Comparison of ENCODE assay signal across 8 cellular contexts in the genomic region with DNA sequence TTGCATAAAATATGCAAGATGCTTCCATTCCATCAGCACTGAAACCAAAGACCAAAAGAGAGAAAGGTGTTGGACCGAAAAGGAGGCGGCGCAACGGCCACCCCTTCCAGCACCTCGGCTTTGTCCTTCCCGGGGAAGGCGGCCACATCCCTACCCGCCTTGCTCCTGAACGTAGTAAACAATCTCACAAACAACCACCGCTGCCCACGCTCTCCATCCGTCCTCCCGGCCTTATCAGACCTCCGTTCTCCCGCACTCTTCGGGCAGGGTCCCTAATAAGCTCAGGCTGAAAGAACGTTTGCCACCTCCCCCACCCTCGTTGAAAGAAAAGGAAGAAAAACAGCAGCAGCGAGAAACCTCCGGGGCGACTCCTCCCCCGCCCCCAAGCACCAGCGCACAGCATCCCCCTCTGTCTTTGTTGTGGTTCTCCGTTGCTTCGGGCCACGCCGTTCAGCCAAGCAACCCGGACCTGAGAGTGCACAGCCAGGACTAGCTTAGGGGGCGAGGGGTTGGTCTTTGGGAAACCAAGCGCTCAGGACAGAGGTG. TPM values are rescaled to one million over a fixed set of nuclear protein-coding genes. Genes with fewer than 3 reads are reported as not detected.
DNase-seq lines count a peak whose midpoint lies in the region; ATAC-seq and TF ChIP-seq lines count a peak whose summit lies in the region.

No MANE protein-coding gene starts in this region.

- POLR2A ChIA-PET in activated CD4-positive, alpha-beta T cell treated with anti-CD3 and anti-CD28 coated beads for 36 hours (lab: Charles Lee) = no interaction called here

- H3K9me3 Mint-ChIP-seq in activated CD4-positive, alpha-beta T cell treated with anti-CD3 and anti-CD28 coated beads for 36 hours (ENCODE audit: low read depth) = peaks cover 13% of the 10 kb centered on the region
- peaks cover 5% of the 10 kb centered on the region for H3K9me3 Mint-ChIP-seq in endodermal cell

- no peak for TF ChIP-seq CTCF in endodermal cell (conservative IDR thresholded peaks at IDR 0.05)

- peaks cover 13% of the 10 kb centered on the region for H3K4me1 Mint-ChIP-seq in activated CD4-positive, alpha-beta T cell treated with anti-CD3 and anti-CD28 coated beads for 36 hours
- peaks cover 31% of the 10 kb centered on the region for H3K4me1 Mint-ChIP-seq in endodermal cell

- no peaks in the 10 kb centered on the region for H3K36me3 ChIP-seq in endodermal cell (ENCODE audit: control insufficient read depth, insufficient read depth, low read length)
- no peaks in the 10 kb centered on the region for H3K36me3 ChIP-seq in skeletal muscle satellite cell (ENCODE audit: insufficient read depth, low read length)

- ATAC-seq in activated CD4-positive, alpha-beta T cell treated with anti-CD3 and anti-CD28 coated beads for 36 hours = no peak
- ATAC-seq in GM18519 (IDR thresholded peaks at IDR 0.05; ENCODE audit: low FRiP score, unreplicated experiment) (no peak), HG02970 (IDR thresholded peaks at IDR 0.05; ENCODE audit: low FRiP score, unreplicated experiment) (no peak)

- H3K27me3 ChIP-seq in endodermal cell (ENCODE audit: control insufficient read depth, insufficient read depth, low read length, poor library complexity, severe bottlenecking) (peaks cover 97% of the 10 kb centered on the region), skeletal muscle satellite cell (ENCODE audit: control insufficient read depth, insufficient read depth, low read length) (peaks cover 97% of the 10 kb centered on the region)

- peaks cover 4% of the 10 kb centered on the region for H3K4me1 ChIP-seq in endodermal cell (ENCODE audit: control insufficient read depth, insufficient read depth, low read length)
- H3K4me1 ChIP-seq in skeletal muscle satellite cell (ENCODE audit: control insufficient read depth, insufficient read depth, low read length) = peaks cover 13% of the 10 kb centered on the region

- DNase-seq in activated CD4-positive, alpha-beta T cell treated with anti-CD3 and anti-CD28 coated beads for 36 hours = no peak
- DNase-seq in activated CD4-positive, alpha-beta T cell treated with anti-CD3 and anti-CD28 coated beads for 48 hours = no peak
- DNase-seq in NCI-H2227 (lab: John Stamatoyannopoulos, UW; ENCODE audit: unreplicated experiment) (peak; percentile 67), endodermal cell (peak; percentile 71), ureter (ENCODE audit: low spot score) (no peak)

- peaks cover 66% of the 10 kb centered on the region for H3K27me3 Mint-ChIP-seq in activated CD4-positive, alpha-beta T cell treated with anti-CD3 and anti-CD28 coated beads for 36 hours
- H3K27me3 Mint-ChIP-seq in endodermal cell (ENCODE audit: insufficient read depth) = peaks cover 94% of the 10 kb centered on the region

- intact Hi-C loops in activated CD4-positive, alpha-beta T cell treated with anti-CD3 and anti-CD28 coated beads for 36 hours (cut with DNase I, micrococcal nuclease) = loop anchor here in 1 of 2 experiments (5.0 kb wide), 1 partner anchor 33 kb away; no protein-coding TSS in a partner anchor

- 0 to 1% methylated on average over 3 to 30 of the region's 30 CpGs for WGBS in endodermal cell (ENCODE audit: insufficient coverage in 1 of 2, insufficient read length in 1 of 2), 2 experiments

- H3K9ac ChIP-seq in endodermal cell (ENCODE audit: extremely low read depth, low read length, poor library complexity, severe bottlenecking) (no peak overlapping the region), skeletal muscle satellite cell (ENCODE audit: low read depth, low read length) (no peak overlapping the region)

- CTCF ChIA-PET in activated CD4-positive, alpha-beta T cell treated with anti-CD3 and anti-CD28 coated beads for 36 hours (lab: Charles Lee) = interaction anchor here (0.8 to 1.0 kb wide), 2 partner anchors 77 to 389 kb away, joined by 3 read pairs; a partner anchor contains a TSS

- H3K4me3 Mint-ChIP-seq in activated CD4-positive, alpha-beta T cell treated with anti-CD3 and anti-CD28 coated beads for 36 hours = peak overlapping the region; percentile 46
- peak overlapping the region; percentile 54 for H3K4me3 Mint-ChIP-seq in endodermal cell

- peaks cover 9% of the 10 kb centered on the region for H3K36me3 Mint-ChIP-seq in activated CD4-positive, alpha-beta T cell treated with anti-CD3 and anti-CD28 coated beads for 36 hours (ENCODE audit: low read depth)
- no peaks in the 10 kb centered on the region for H3K36me3 Mint-ChIP-seq in endodermal cell (ENCODE audit: low read depth)

- peak overlapping the region; percentile 66 for H3K4me2 ChIP-seq in skeletal muscle satellite cell (ENCODE audit: low read length)

- H3K4me3 ChIP-seq in endodermal cell (ENCODE audit: low read length) (peak overlapping the region; percentile 79), skeletal muscle satellite cell (ENCODE audit: low read length) (no peak overlapping the region)

- H3K27ac ChIP-seq in endodermal cell (ENCODE audit: low read depth, low read length) = no peak overlapping the region

- peak overlapping the region; percentile 52 for H3K27ac Mint-ChIP-seq in activated CD4-positive, alpha-beta T cell treated with anti-CD3 and anti-CD28 coated beads for 36 hours
- H3K27ac Mint-ChIP-seq in endodermal cell = no peak overlapping the region

- H3K9me3 ChIP-seq in endodermal cell (ENCODE audit: control insufficient read depth, low read length) (no peaks in the 10 kb centered on the region), skeletal muscle satellite cell (replicated peaks; ENCODE audit: low read length) (peaks cover 7% of the 10 kb centered on the region)

RNA-seq across cellular contexts. Expression of a gene that starts 4.4 kb away (rescaled TPM):
- total RNA-seq in activated CD4-positive, alpha-beta T cell treated with anti-CD3 and anti-CD28 coated beads for 36 hours = not detected
- total RNA-seq in endodermal cell (not detected), ureter (not detected)
- 0.93 TPM for polyA plus RNA-seq in endodermal cell (2013, experiment 1 of 2)
- polyA plus RNA-seq in endodermal cell (2013, experiment 2 of 2) = 1.0 TPM
- total RNA-seq in skeletal muscle satellite cell (2012; rRNA removed) = not detected in 2 replicates

RNA-seq across cellular contexts. Expression of a gene that starts 13.2 kb away (rescaled TPM):
- total RNA-seq in activated CD4-positive, alpha-beta T cell treated with anti-CD3 and anti-CD28 coated beads for 36 hours = not detected
- total RNA-seq in endodermal cell (under 1 TPM; 0.11 to 0.40 TPM), ureter (not detected)
- 0.39 TPM for polyA plus RNA-seq in endodermal cell (2013, experiment 1 of 2)
- 0.25 TPM for polyA plus RNA-seq in endodermal cell (2013, experiment 2 of 2)
- total RNA-seq in skeletal muscle satellite cell (2012; rRNA removed) = not detected in 2 replicates

RNA-seq across cellular contexts. Expression of a gene that starts 20.2 kb away (rescaled TPM):
- total RNA-seq in activated CD4-positive, alpha-beta T cell treated with anti-CD3 and anti-CD28 coated beads for 36 hours = not detected
- total RNA-seq in endodermal cell (not detected), ureter (not detected)
- 0.18 TPM for polyA plus RNA-seq in endodermal cell (2013, experiment 1 of 2)
- 0.50 TPM for polyA plus RNA-seq in endodermal cell (2013, experiment 2 of 2)
- not detected in 2 replicates for total RNA-seq in skeletal muscle satellite cell (2012; rRNA removed)

RNA-seq across cellular contexts. Expression of a gene that starts 27.7 kb away (rescaled TPM):
- total RNA-seq in activated CD4-positive, alpha-beta T cell treated with anti-CD3 and anti-CD28 coated beads for 36 hours = not detected
- not detected for total RNA-seq in endodermal cell
- 3.8 TPM for polyA plus RNA-seq in endodermal cell (2013, experiment 1 of 2)
- polyA plus RNA-seq in endodermal cell (2013, experiment 2 of 2) = 2.4 TPM
- total RNA-seq in skeletal muscle satellite cell (2012; rRNA removed) = not detected in 2 replicates
- total RNA-seq in ureter = 1.2 TPM

RNA-seq across cellular contexts. Expression of a gene that starts 37.2 kb away (rescaled TPM):
- not detected for total RNA-seq in activated CD4-positive, alpha-beta T cell treated with anti-CD3 and anti-CD28 coated beads for 36 hours
- not detected for total RNA-seq in endodermal cell
- polyA plus RNA-seq in endodermal cell (2013, experiment 1 of 2) = 3.9 TPM
- polyA plus RNA-seq in endodermal cell (2013, experiment 2 of 2) = 2.7 TPM
- total RNA-seq in skeletal muscle satellite cell (2012; rRNA removed) = 0.22 and 0.25 TPM in 2 replicates
- total RNA-seq in ureter = 4.4 TPM

Comparison
In these comparisons a context has a peak if more than half of its experiments do, and no peak if none do; other contexts are left out.
1. DNase-seq: peak in NCI-H2227 (single experiment) and endodermal cell (single experiment); none in activated CD4-positive, alpha-beta T cell treated with anti-CD3 and anti-CD28 coated beads for 36 hours (single experiment), activated CD4-positive, alpha-beta T cell treated with anti-CD3 and anti-CD28 coated beads for 48 hours (single experiment) and ureter (single experiment).